In genomic region chr12:54759751-54760150, GRCh38 we compare ENCODE assay signal across 8 cellular contexts.
DNase-seq lines count a peak whose midpoint lies in the region; ATAC-seq, FAIRE-seq and TF ChIP-seq lines count a peak whose summit lies in the region.

No MANE protein-coding gene starts in this region.

- FAIRE-seq in GM18507 (lab: Jason Lieb, UNC), result peak; percentile 31

- intact Hi-C loops in left colon (cut with DNase I, micrococcal nuclease), result no loop called here

- ATAC-seq in stimulated activated naive CD8-positive, alpha-beta T cell treated with anti-CD3 and anti-CD28 coated beads, Interleukin-15, Interleukin-2, amounts not matched to agents 100 U/mL and 50 U/mL, for 24 hours, result peak; percentile 55
- ATAC-seq in left colon (no peak), HG03196 (IDR thresholded peaks at IDR 0.05; ENCODE audit: unreplicated experiment) (no peak)

- TF ChIP-seq CTCF in choroid plexus epithelial cell (conservative IDR thresholded peaks at IDR 0.05; ENCODE audit: low read depth, low read length), result peak; percentile 51

- DNase-seq in Ammon's horn (ENCODE audit: low spot score), result peak; percentile 12
- DNase-seq in GM18507 (ENCODE audit: extremely low spot score, insufficient read length, low read depth), result no peak
- DNase-seq in NCI-H226, result peak; percentile 32
- peak; percentile 46 for DNase-seq in choroid plexus epithelial cell (ENCODE audit: low read depth)
- no peak for DNase-seq in stimulated activated naive CD8-positive, alpha-beta T cell treated with anti-CD3 and anti-CD28 coated beads, Interleukin-15, Interleukin-2, amounts not matched to agents 100 U/mL and 50 U/mL, for 24 hours
- DNase-seq in left colon, result no peak
- DNase-seq in HuH-7.5 (ENCODE audit: low spot score), result no peak

- H3K4me3 ChIP-seq in choroid plexus epithelial cell (ENCODE audit: low read depth, low read length), result no peak overlapping the region

Comparison
In these comparisons a context has a peak if more than half of its experiments do, and no peak if none do; other contexts are left out.
1. DNase-seq: peak in Ammon's horn (single experiment), NCI-H226 (single experiment) and choroid plexus epithelial cell (single experiment); none in GM18507 (single experiment), stimulated activated naive CD8-positive, alpha-beta T cell treated with anti-CD3 and anti-CD28 coated beads, Interleukin-15, Interleukin-2, amounts not matched to agents 100 U/mL and 50 U/mL, for 24 hours (single experiment), left colon (0 of 2) and HuH-7.5 (single experiment).